ENCODE assay signal across 21 cellular contexts in the genomic region with DNA sequence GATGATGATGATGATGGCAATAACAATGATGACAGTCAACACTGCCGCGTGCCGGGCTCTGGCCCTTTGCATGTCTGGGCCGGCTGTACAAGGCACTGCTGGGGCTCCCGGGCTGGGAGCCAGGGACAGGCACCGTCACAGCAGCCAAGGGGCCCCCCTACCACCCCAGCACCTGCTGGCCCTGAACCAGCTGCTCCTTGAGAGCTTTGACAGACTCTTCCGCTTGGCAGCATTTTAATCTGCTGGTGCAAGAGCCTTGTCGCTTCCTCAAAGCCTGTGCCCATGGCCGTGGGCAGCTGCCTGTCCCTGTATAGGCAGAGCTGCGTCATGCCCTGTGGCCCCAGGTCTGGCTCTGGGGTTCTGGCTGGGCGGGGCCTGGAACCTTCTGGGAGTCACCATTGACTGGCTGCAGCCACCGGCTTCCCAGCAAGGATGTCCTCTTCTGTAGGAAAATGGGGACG. TPM values are rescaled to one million over a fixed set of nuclear protein-coding genes. Genes with fewer than 3 reads are reported as not detected.
DNase-seq lines count a peak whose midpoint lies in the region; ATAC-seq and TF ChIP-seq lines count a peak whose summit lies in the region.
"Had no signal": no experiment of that assay in that cellular context is flagged by ENCODE, and none has a peak within 500 bp of the region (broad histone marks: within the 10 kb centered on the region; RNA-seq: fewer than 3 reads in every experiment).

No MANE protein-coding gene starts in this region.

- H3K9me3 Mint-ChIP-seq in activated T-helper 17 cell treated with anti-CD3 and anti-CD28 coated beads, Interleukin-2, amount 50 U/mL, for 72 hours, result no peaks in the 10 kb centered on the region
- H3K9me3 Mint-ChIP-seq: activated naive CD8-positive, alpha-beta T cell treated with anti-CD3 and anti-CD28 coated beads for 36 hours had no signal

- intact Hi-C loops in lower lobe of right lung (cut with DNase I), result no loop called here

- H3K36me3 Mint-ChIP-seq in activated T-helper 17 cell treated with anti-CD3 and anti-CD28 coated beads, Interleukin-2, amount 50 U/mL, for 72 hours (ENCODE audit: low read depth), result no peaks in the 10 kb centered on the region
- H3K36me3 Mint-ChIP-seq: activated naive CD8-positive, alpha-beta T cell treated with anti-CD3 and anti-CD28 coated beads for 36 hours had no signal

- H3K4me3 Mint-ChIP-seq in activated T-helper 17 cell treated with anti-CD3 and anti-CD28 coated beads, Interleukin-2, amount 50 U/mL, for 72 hours, result no peak overlapping the region
- H3K4me3 Mint-ChIP-seq: activated naive CD8-positive, alpha-beta T cell treated with anti-CD3 and anti-CD28 coated beads for 36 hours had no signal

- H3K27ac Mint-ChIP-seq in activated T-helper 17 cell treated with anti-CD3 and anti-CD28 coated beads, Interleukin-2, amount 50 U/mL, for 72 hours, result no peak overlapping the region
- H3K27ac Mint-ChIP-seq: activated naive CD8-positive, alpha-beta T cell treated with anti-CD3 and anti-CD28 coated beads for 36 hours had no signal

- no peak for TF ChIP-seq CTCF in BE2C (IDR thresholded peaks at IDR 0.05; ENCODE audit: low read depth, low read length)
- no peak for TF ChIP-seq CTCF in lower lobe of right lung (IDR thresholded peaks at IDR 0.05)
- no peak for TF ChIP-seq CTCF in foreskin fibroblast (IDR thresholded peaks at IDR 0.05; ENCODE audit: low read depth, low read length)

- no peak overlapping the region for H3K27ac ChIP-seq in lower lobe of right lung
- H3K27ac ChIP-seq: C4-2B, gastroesophageal sphincter, tibial nerve had no signal

- ATAC-seq in lower lobe of right lung, result peak; percentile 35 to 56
- no peak for ATAC-seq in activated T-helper 17 cell treated with anti-CD3 and anti-CD28 coated beads, Interleukin-2, amount 50 U/mL, for 72 hours (replicated peaks)
- ATAC-seq: gastroesophageal sphincter, Panc1 had no signal

- H3K27me3 Mint-ChIP-seq in activated T-helper 17 cell treated with anti-CD3 and anti-CD28 coated beads, Interleukin-2, amount 50 U/mL, for 72 hours, result peaks cover 10% of the 10 kb centered on the region

- peak; percentile 3 for DNase-seq in BE2C
- DNase-seq in COR-L47 (lab: John Stamatoyannopoulos, UW), result peak; percentile 87
- DNase-seq in RPMI8226, result peak; percentile 50
- peak; percentile 75 for DNase-seq in lower lobe of right lung
- no peak for DNase-seq in HAP-1 (ENCODE audit: low spot score in 2 of 2)
- no peak for DNase-seq in T1000 (lab: John Stamatoyannopoulos, UW)
- DNase-seq in foreskin fibroblast, result no peak
- DNase-seq: activated CD4-positive, alpha-beta T cell treated with anti-CD3 and anti-CD28 coated beads for 1 hour; activated naive CD8-positive, alpha-beta T cell treated with anti-CD3 and anti-CD28 coated beads for 36 hours; MM.1S; NCI-H446 treated with DMSO at 0.1 percent for 48 hours; stimulated activated CD4-positive, alpha-beta T cell treated with anti-CD3 and anti-CD28 coated beads, Interleukin-1b, Interleukin-23, amount 100 ng/mL, for 48 hours had no signal

- H3K4me1 Mint-ChIP-seq in activated T-helper 17 cell treated with anti-CD3 and anti-CD28 coated beads, Interleukin-2, amount 50 U/mL, for 72 hours, result no peaks in the 10 kb centered on the region

- H3K4me1 ChIP-seq in BE2C, result no peaks in the 10 kb centered on the region
- H3K4me1 ChIP-seq in lower lobe of right lung, result peaks cover 13% of the 10 kb centered on the region
- no peaks in the 10 kb centered on the region for H3K4me1 ChIP-seq in HAP-1

- H3K27me3 ChIP-seq in BE2C, result no peaks in the 10 kb centered on the region
- peaks cover 44% of the 10 kb centered on the region for H3K27me3 ChIP-seq in lower lobe of right lung (ENCODE audit: low read depth)
- peaks cover 28% of the 10 kb centered on the region for H3K27me3 ChIP-seq in HAP-1 (ENCODE audit: low read depth)

- in situ Hi-C loops in HAP-1 (cut with MboI; ENCODE audit: low sequenced_read_pairs), result no loop called here

- no peak overlapping the region for H3K4me3 ChIP-seq in BE2C (ENCODE audit: low read depth, low read length)
- H3K4me3 ChIP-seq in lower lobe of right lung, result no peak overlapping the region
- H3K4me3 ChIP-seq in HAP-1, result no peak overlapping the region
- no peak overlapping the region for H3K4me3 ChIP-seq in foreskin fibroblast (ENCODE audit: low read depth in 1 of 2, low read length in 2 of 2)
- H3K4me3 ChIP-seq: gastroesophageal sphincter, tibial nerve had no signal

- no peaks in the 10 kb centered on the region for H3K9me3 ChIP-seq in BE2C
- no peaks in the 10 kb centered on the region for H3K9me3 ChIP-seq in lower lobe of right lung
- H3K9me3 ChIP-seq in HAP-1, result no peaks in the 10 kb centered on the region
- H3K9me3 ChIP-seq: gastroesophageal sphincter, tibial nerve had no signal

- H3K36me3 ChIP-seq in BE2C (no peaks in the 10 kb centered on the region), lower lobe of right lung (no peaks in the 10 kb centered on the region), HAP-1 (replicated peaks) (no peaks in the 10 kb centered on the region)
- H3K36me3 ChIP-seq: gastroesophageal sphincter, tibial nerve had no signal

RNA-seq across cellular contexts. Expression of a gene that starts 12.9 kb away (rescaled TPM):
- 0.54 TPM for polyA plus RNA-seq in BE2C (2012; ENCODE audit: insufficient read depth, insufficient read length, low read depth)
- total RNA-seq in lower lobe of right lung, result 0.09 TPM
- not detected for total RNA-seq in activated T-helper 17 cell treated with anti-CD3 and anti-CD28 coated beads, Interleukin-2, amount 50 U/mL, for 72 hours
- total RNA-seq: activated naive CD8-positive, alpha-beta T cell treated with anti-CD3 and anti-CD28 coated beads for 36 hours; G401; pulmonary artery endothelial cell; T-helper 1 cell treated with Interleukin-12 subunit alpha and Interleukin-12 subunit beta and Interleukin-4 antibody, amounts not matched to agents 30 ng/mL and 1 ng/mL, for 36 hours had no signal

RNA-seq across cellular contexts. Expression of a gene that starts 25.2 kb away (rescaled TPM):
- not detected for polyA plus RNA-seq in BE2C (2012; ENCODE audit: insufficient read depth, insufficient read length, low read depth)
- not detected for total RNA-seq in lower lobe of right lung
- total RNA-seq in activated T-helper 17 cell treated with anti-CD3 and anti-CD28 coated beads, Interleukin-2, amount 50 U/mL, for 72 hours, result not detected
- total RNA-seq: activated naive CD8-positive, alpha-beta T cell treated with anti-CD3 and anti-CD28 coated beads for 36 hours; G401; mononuclear cell; pulmonary artery endothelial cell; T-helper 1 cell treated with Interleukin-12 subunit alpha and Interleukin-12 subunit beta and Interleukin-4 antibody, amounts not matched to agents 30 ng/mL and 1 ng/mL, for 36 hours; tibial nerve had no signal

Comparison
In these comparisons a context has a peak if more than half of its experiments do, and no peak if none do; other contexts are left out.
1. DNase-seq: peak in BE2C (single experiment), COR-L47 (single experiment), RPMI8226 (single experiment) and lower lobe of right lung (single experiment); none in HAP-1 (0 of 2), T1000 (single experiment) and foreskin fibroblast (0 of 2).